2 cellular contexts compared by ENCODE assay signal in genomic region chrX:131840799-131841495, GRCh38.
A peak's percentile ranks its signal among the peaks of the same experiment; 100 is the strongest.
TF ChIP-seq lines count a peak whose summit lies in the region.

No MANE protein-coding gene starts in this region.

TF ChIP-seq in GM23338, 12 proteins besides CTCF, POLR2A, EP300 and RAD21:
- no peak for TF ChIP-seq ZNF462 (CRISPR knock-in tag; IDR thresholded peaks at IDR 0.05)
- TF ChIP-seq CREB1 (CRISPR knock-in tag; IDR thresholded peaks at IDR 0.05; ENCODE audit: low read depth) = no peak
- TF ChIP-seq ZNF331 (CRISPR knock-in tag; IDR thresholded peaks at IDR 0.05; ENCODE audit: low read depth) = no peak
- TF ChIP-seq NANOG (IDR thresholded peaks at IDR 0.05; ENCODE audit: borderline replicate concordance) = no peak
- no peak for TF ChIP-seq EZH2 (IDR thresholded peaks at IDR 0.05; ENCODE audit: low read depth, unreplicated experiment)

TF ChIP-seq in HepG2, 621 proteins besides CTCF, POLR2A, EP300 and RAD21 (continued from another document):
- no peak for TF ChIP-seq ZBTB37 (CRISPR knock-in tag; IDR thresholded peaks at IDR 0.05)
- TF ChIP-seq ZFX (CRISPR knock-in tag; IDR thresholded peaks at IDR 0.05; ENCODE audit: low read depth) = 0 out of 2 replicates have a peak, but pooled peaks have one; percentile 30
- TF ChIP-seq DMAP1 (CRISPR knock-in tag; IDR thresholded peaks at IDR 0.05) = no peak
- TF ChIP-seq HNF1B (CRISPR knock-in tag; IDR thresholded peaks at IDR 0.05) = no peak
TF ChIP-seq in HepG2: peak in this region for 2.
